In genomic region chr3:100708989-100709839, GRCh38 we compare ENCODE assay signal across 1 cellular context.
TF ChIP-seq lines count a peak whose summit lies in the region.

Gene TFG (plus strand): TSS chr3:100709494. CDS start chr3:100713686, 4,192 bp downstream.

TF ChIP-seq in HepG2, 621 proteins besides CTCF, POLR2A, EP300 and RAD21 (continued from another document and continues in another):
- TF ChIP-seq, protein P1, sequence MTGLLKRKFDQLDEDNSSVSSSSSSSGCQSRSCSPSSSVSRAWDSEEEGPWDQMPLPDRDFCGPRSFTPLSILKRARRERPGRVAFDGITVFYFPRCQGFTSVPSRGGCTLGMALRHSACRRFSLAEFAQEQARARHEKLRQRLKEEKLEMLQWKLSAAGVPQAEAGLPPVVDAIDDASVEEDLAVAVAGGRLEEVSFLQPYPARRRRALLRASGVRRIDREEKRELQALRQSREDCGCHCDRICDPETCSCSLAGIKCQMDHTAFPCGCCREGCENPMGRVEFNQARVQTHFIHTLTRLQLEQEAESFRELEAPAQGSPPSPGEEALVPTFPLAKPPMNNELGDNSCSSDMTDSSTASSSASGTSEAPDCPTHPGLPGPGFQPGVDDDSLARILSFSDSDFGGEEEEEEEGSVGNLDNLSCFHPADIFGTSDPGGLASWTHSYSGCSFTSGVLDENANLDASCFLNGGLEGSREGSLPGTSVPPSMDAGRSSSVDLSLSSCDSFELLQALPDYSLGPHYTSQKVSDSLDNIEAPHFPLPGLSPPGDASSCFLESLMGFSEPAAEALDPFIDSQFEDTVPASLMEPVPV (CRISPR knock-in tag; IDR thresholded peaks at IDR 0.05), result 0 out of 2 replicates have a peak, but pooled peaks have one; percentile 69
- TF ChIP-seq PCBP2 (optimal IDR thresholded peaks at IDR 0.05; ENCODE audit: low read depth, low read length, poor library complexity, severe bottlenecking) (no peak), ZNF749 (CRISPR knock-in tag; IDR thresholded peaks at IDR 0.05; ENCODE audit: borderline replicate concordance) (peak; percentile 48; the same call in 1 of the 2 replicates), FOXO1 (CRISPR knock-in tag; IDR thresholded peaks at IDR 0.05) (peak; percentile 41; the same call in 1 of the 2 replicates), GABPA (IDR thresholded peaks at IDR 0.05; ENCODE audit: low read depth, low read length) (peak; percentile 77), GABPA (CRISPR knock-in tag; IDR thresholded peaks at IDR 0.05; ENCODE audit: low read depth) (peak; percentile 98), ZNF382 (CRISPR knock-in tag; IDR thresholded peaks at IDR 0.05; ENCODE audit: borderline replicate concordance) (no peak), DZIP1 (CRISPR knock-in tag; IDR thresholded peaks at IDR 0.05) (0 out of 2 replicates have a peak, but pooled peaks have one; percentile 68), MED1 (CRISPR knock-in tag; IDR thresholded peaks at IDR 0.05) (no peak; the same call in 1 of the 2 replicates), WIZ (CRISPR knock-in tag; IDR thresholded peaks at IDR 0.05) (peak; percentile 9; the same call in 1 of the 2 replicates), PCBP1 (IDR thresholded peaks at IDR 0.05; ENCODE audit: borderline replicate concordance, low read depth, low read length) (no peak), ZNF670 (CRISPR knock-in tag; IDR thresholded peaks at IDR 0.05; ENCODE audit: borderline replicate concordance) (no peak), ZFY (CRISPR knock-in tag; IDR thresholded peaks at IDR 0.05) (peak; percentile 92), ZNF747 (CRISPR knock-in tag; IDR thresholded peaks at IDR 0.05; ENCODE audit: borderline replicate concordance) (no peak), ZNF773 (CRISPR knock-in tag; IDR thresholded peaks at IDR 0.05; ENCODE audit: borderline replicate concordance) (0 out of 2 replicates have a peak, but pooled peaks have one; percentile 76), SNAPC4 (CRISPR knock-in tag; IDR thresholded peaks at IDR 0.05) (no peak), NPAS2 (CRISPR knock-in tag; IDR thresholded peaks at IDR 0.05; ENCODE audit: borderline replicate concordance) (no peak), SATB2 (CRISPR knock-in tag; IDR thresholded peaks at IDR 0.05) (no peak), KAT8 (CRISPR knock-in tag; IDR thresholded peaks at IDR 0.05) (peak; percentile 93), ZNF138 (CRISPR knock-in tag; IDR thresholded peaks at IDR 0.05; ENCODE audit: low read depth) (peak; percentile 41; the same call in 1 of the 2 replicates), ZNF431 (CRISPR knock-in tag; IDR thresholded peaks at IDR 0.05; ENCODE audit: borderline replicate concordance, low read depth) (0 out of 2 replicates have a peak, but pooled peaks have one; percentile 71), HOXA3 (CRISPR knock-in tag; IDR thresholded peaks at IDR 0.05) (peak; percentile 71), SP2 (CRISPR knock-in tag; IDR thresholded peaks at IDR 0.05) (peak; percentile 71), FOSL1 (CRISPR knock-in tag; IDR thresholded peaks at IDR 0.05; ENCODE audit: borderline replicate concordance) (no peak), ZNF121 (CRISPR knock-in tag; IDR thresholded peaks at IDR 0.05) (no peak), ZFP91 (CRISPR knock-in tag; IDR thresholded peaks at IDR 0.05; ENCODE audit: borderline replicate concordance) (peak; percentile 88), SPEN (CRISPR knock-in tag; IDR thresholded peaks at IDR 0.05; ENCODE audit: low read depth) (peak; percentile 85), SIN3B (IDR thresholded peaks at IDR 0.05; ENCODE audit: low read length) (no peak), RBFOX2 (IDR thresholded peaks at IDR 0.05; ENCODE audit: low read depth, low read length) (peak; percentile 95)
- TF ChIP-seq, protein P2, sequence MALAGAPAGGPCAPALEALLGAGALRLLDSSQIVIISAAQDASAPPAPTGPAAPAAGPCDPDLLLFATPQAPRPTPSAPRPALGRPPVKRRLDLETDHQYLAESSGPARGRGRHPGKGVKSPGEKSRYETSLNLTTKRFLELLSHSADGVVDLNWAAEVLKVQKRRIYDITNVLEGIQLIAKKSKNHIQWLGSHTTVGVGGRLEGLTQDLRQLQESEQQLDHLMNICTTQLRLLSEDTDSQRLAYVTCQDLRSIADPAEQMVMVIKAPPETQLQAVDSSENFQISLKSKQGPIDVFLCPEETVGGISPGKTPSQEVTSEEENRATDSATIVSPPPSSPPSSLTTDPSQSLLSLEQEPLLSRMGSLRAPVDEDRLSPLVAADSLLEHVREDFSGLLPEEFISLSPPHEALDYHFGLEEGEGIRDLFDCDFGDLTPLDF (CRISPR knock-in tag; IDR thresholded peaks at IDR 0.05), result no peak
- TF ChIP-seq, protein P3, sequence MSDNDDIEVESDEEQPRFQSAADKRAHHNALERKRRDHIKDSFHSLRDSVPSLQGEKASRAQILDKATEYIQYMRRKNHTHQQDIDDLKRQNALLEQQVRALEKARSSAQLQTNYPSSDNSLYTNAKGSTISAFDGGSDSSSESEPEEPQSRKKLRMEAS (IDR thresholded peaks at IDR 0.05), result peak; percentile 83
- TF ChIP-seq, protein P4, sequence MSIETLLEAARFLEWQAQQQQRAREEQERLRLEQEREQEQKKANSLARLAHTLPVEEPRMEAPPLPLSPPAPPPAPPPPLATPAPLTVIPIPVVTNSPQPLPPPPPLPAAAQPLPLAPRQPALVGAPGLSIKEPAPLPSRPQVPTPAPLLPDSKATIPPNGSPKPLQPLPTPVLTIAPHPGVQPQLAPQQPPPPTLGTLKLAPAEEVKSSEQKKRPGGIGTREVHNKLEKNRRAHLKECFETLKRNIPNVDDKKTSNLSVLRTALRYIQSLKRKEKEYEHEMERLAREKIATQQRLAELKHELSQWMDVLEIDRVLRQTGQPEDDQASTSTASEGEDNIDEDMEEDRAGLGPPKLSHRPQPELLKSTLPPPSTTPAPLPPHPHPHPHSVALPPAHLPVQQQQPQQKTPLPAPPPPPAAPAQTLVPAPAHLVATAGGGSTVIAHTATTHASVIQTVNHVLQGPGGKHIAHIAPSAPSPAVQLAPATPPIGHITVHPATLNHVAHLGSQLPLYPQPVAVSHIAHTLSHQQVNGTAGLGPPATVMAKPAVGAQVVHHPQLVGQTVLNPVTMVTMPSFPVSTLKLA (IDR thresholded peaks at IDR 0.05), result peak; percentile 40; the same call in 1 of the 2 replicates
- TF ChIP-seq, protein P5, sequence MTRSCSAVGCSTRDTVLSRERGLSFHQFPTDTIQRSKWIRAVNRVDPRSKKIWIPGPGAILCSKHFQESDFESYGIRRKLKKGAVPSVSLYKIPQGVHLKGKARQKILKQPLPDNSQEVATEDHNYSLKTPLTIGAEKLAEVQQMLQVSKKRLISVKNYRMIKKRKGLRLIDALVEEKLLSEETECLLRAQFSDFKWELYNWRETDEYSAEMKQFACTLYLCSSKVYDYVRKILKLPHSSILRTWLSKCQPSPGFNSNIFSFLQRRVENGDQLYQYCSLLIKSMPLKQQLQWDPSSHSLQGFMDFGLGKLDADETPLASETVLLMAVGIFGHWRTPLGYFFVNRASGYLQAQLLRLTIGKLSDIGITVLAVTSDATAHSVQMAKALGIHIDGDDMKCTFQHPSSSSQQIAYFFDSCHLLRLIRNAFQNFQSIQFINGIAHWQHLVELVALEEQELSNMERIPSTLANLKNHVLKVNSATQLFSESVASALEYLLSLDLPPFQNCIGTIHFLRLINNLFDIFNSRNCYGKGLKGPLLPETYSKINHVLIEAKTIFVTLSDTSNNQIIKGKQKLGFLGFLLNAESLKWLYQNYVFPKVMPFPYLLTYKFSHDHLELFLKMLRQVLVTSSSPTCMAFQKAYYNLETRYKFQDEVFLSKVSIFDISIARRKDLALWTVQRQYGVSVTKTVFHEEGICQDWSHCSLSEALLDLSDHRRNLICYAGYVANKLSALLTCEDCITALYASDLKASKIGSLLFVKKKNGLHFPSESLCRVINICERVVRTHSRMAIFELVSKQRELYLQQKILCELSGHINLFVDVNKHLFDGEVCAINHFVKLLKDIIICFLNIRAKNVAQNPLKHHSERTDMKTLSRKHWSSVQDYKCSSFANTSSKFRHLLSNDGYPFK (CRISPR knock-in tag; IDR thresholded peaks at IDR 0.05; ENCODE audit: borderline replicate concordance), result 0 out of 2 replicates have a peak, but pooled peaks have one; percentile 29
- TF ChIP-seq, protein P6, sequence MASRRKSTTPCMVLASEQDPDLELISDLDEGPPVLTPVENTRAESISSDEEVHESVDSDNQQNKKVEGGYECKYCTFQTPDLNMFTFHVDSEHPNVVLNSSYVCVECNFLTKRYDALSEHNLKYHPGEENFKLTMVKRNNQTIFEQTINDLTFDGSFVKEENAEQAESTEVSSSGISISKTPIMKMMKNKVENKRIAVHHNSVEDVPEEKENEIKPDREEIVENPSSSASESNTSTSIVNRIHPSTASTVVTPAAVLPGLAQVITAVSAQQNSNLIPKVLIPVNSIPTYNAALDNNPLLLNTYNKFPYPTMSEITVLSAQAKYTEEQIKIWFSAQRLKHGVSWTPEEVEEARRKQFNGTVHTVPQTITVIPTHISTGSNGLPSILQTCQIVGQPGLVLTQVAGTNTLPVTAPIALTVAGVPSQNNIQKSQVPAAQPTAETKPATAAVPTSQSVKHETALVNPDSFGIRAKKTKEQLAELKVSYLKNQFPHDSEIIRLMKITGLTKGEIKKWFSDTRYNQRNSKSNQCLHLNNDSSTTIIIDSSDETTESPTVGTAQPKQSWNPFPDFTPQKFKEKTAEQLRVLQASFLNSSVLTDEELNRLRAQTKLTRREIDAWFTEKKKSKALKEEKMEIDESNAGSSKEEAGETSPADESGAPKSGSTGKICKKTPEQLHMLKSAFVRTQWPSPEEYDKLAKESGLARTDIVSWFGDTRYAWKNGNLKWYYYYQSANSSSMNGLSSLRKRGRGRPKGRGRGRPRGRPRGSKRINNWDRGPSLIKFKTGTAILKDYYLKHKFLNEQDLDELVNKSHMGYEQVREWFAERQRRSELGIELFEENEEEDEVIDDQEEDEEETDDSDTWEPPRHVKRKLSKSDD (CRISPR knock-in tag; IDR thresholded peaks at IDR 0.05; ENCODE audit: low read depth), result peak; percentile 50; the same call in 1 of the 2 replicates
- TF ChIP-seq, protein P7, sequence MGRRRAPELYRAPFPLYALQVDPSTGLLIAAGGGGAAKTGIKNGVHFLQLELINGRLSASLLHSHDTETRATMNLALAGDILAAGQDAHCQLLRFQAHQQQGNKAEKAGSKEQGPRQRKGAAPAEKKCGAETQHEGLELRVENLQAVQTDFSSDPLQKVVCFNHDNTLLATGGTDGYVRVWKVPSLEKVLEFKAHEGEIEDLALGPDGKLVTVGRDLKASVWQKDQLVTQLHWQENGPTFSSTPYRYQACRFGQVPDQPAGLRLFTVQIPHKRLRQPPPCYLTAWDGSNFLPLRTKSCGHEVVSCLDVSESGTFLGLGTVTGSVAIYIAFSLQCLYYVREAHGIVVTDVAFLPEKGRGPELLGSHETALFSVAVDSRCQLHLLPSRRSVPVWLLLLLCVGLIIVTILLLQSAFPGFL (CRISPR knock-in tag; IDR thresholded peaks at IDR 0.05), result no peak
